Comparison of ENCODE assay signal across 8 cellular contexts in the genomic region with DNA sequence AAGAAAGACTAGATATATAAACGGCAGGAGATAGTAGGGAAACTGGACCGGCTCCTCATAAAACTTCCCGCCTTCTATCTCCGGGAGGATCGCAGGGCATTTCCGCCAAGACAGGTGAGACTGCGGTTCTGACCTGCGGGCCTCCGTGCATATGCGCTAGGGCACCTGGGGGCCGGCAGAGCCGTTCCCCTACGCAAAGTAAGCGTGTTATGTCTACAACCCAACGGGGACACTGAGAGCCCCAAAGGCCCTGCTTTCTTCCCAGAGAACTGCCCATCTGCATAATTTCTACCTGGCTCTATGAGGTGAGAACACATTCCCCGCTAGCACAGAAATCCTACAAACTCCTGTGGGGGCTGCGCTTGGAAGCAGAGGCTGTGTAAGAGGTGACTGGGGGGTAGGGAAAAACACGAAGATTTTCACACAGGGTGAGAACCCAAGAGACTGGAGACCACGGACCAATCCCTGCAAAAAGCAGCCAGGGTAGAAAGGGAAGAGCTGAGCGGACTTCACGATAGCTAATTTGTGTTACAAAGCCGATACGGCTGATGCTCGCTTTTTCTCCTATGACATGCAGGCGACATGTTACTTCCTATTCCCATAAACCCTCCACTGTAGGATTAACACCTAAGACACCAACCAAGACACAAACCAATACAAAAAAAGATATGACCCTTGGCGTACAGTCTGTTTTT.
DNase-seq lines count a peak whose midpoint lies in the region; ATAC-seq lines count a peak whose summit lies in the region.

No MANE protein-coding gene starts in this region.

- peak; percentile 65 for DNase-seq in COLO668 (lab: John Stamatoyannopoulos, UW; ENCODE audit: unreplicated experiment)
- peak; percentile 87 for DNase-seq in NCI-H510A (lab: John Stamatoyannopoulos, UW)
- DNase-seq in activated CD4-positive, CD25-positive, alpha-beta regulatory T cell treated with anti-CD3 and anti-CD28 coated beads, Interleukin-2, amount 50 U/mL, for 72 hours = peak; percentile 75
- DNase-seq in left kidney (ENCODE audit: low read depth, low spot score) = peak; percentile 93
- DNase-seq in stimulated activated CD4-positive, alpha-beta T cell treated with anti-CD3 and anti-CD28 coated beads, Interleukin-4, amount 100 ng/mL, for 1 hour = peak; percentile 62

- H3K27ac ChIP-seq in cingulate gyrus (ENCODE audit: low read depth, low read length) = peak overlapping the region; percentile 54

- ATAC-seq in GM19452 (IDR thresholded peaks at IDR 0.05; ENCODE audit: unreplicated experiment) = peak; percentile 95
- peak; percentile 60 for ATAC-seq in HG03469 (IDR thresholded peaks at IDR 0.05; ENCODE audit: unreplicated experiment)

Comparison
In these comparisons a context has a peak if more than half of its experiments do, and no peak if none do; other contexts are left out.
1. Peak in every context shown above with its lines: DNase-seq, ATAC-seq and H3K27ac ChIP-seq.